ENCODE assay signal across 1 cellular context in the genomic region with DNA sequence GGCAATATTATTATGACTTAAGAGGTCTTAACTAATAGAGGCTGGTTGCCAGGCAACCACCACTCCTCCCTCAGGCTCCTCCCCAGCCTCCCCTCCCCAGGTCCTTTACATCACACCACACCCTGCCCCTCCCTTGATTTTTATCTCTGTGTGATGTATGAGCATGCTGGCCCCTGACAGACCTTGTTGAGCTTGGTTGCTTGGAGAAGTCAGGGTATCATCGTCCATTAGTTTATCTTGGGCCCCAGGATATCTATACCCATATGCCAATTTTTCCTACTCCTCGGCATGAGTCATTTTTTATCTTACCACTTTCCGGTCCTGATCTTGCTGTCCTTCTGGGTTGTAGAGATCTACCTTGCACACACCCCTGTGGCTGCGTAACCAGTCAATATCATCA.
A peak's percentile ranks its signal among the peaks of the same experiment; 100 is the strongest.
TF ChIP-seq lines count a peak whose summit lies in the region.

No MANE protein-coding gene starts in this region.

TF ChIP-seq in K562, 482 proteins besides CTCF, POLR2A, EP300 and RAD21 (continued from another document and continues in another):
- TF ChIP-seq, protein P1, sequence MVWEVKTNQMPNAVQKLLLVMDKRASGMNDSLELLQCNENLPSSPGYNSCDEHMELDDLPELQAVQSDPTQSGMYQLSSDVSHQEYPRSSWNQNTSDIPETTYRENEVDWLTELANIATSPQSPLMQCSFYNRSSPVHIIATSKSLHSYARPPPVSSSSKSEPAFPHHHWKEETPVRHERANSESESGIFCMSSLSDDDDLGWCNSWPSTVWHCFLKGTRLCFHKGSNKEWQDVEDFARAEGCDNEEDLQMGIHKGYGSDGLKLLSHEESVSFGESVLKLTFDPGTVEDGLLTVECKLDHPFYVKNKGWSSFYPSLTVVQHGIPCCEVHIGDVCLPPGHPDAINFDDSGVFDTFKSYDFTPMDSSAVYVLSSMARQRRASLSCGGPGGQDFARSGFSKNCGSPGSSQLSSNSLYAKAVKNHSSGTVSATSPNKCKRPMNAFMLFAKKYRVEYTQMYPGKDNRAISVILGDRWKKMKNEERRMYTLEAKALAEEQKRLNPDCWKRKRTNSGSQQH (CRISPR knock-in tag; IDR thresholded peaks at IDR 0.05), result no peak
- TF ChIP-seq TSC22D4 (tag; IDR thresholded peaks at IDR 0.05) (no peak), ZNF263 (CRISPR knock-in tag; IDR thresholded peaks at IDR 0.05; ENCODE audit: borderline replicate concordance) (peak; percentile 85; the same call in 1 of the 2 replicates), ETV6 (IDR thresholded peaks at IDR 0.05; ENCODE audit: borderline replicate concordance in 1 of 2, low read depth in 2 of 2, low read length in 1 of 2) (0 out of 4 replicates have a peak, but pooled peaks of 1 of the 2 experiments have one; percentile 39), ETV6 (CRISPR knock-in tag; IDR thresholded peaks at IDR 0.05; ENCODE audit: borderline replicate concordance) (no peak), TEAD4 (IDR thresholded peaks at IDR 0.05; ENCODE audit: low read length) (peak; percentile 99), TEAD4 (CRISPR knock-in tag; IDR thresholded peaks at IDR 0.05; ENCODE audit: borderline replicate concordance) (no peak), FOXK2 (conservative IDR thresholded peaks at IDR 0.05 in 1 of 2, IDR thresholded peaks at IDR 0.05 in 1 of 2; ENCODE audit: low read depth in 2 of 2) (no peak), PHF21A (IDR thresholded peaks at IDR 0.05; ENCODE audit: borderline replicate concordance, low read depth) (no peak), NRF1 (conservative IDR thresholded peaks at IDR 0.05 in 1 of 2, IDR thresholded peaks at IDR 0.05 in 1 of 2) (0 out of 4 replicates have a peak, but pooled peaks have one; percentile 17 to 18), STAG1 (CRISPR knock-in tag; IDR thresholded peaks at IDR 0.05; ENCODE audit: borderline replicate concordance) (no peak), NFYB (IDR thresholded peaks at IDR 0.05; ENCODE audit: extremely low read depth, insufficient read length) (no peak), HNRNPK (IDR thresholded peaks at IDR 0.05; ENCODE audit: low read depth, low read length, poor library complexity, severe bottlenecking) (no peak), NR2F6 (CRISPR knock-in tag; IDR thresholded peaks at IDR 0.05) (no peak), RB1 (IDR thresholded peaks at IDR 0.05; ENCODE audit: low read depth) (no peak), ARNT (IDR thresholded peaks at IDR 0.05) (peak; percentile 30 to 57; a peak in 2 of 4 replicates), SMARCE1 (IDR thresholded peaks at IDR 0.05) (peak; percentile 96), SP1 (CRISPR knock-in tag; IDR thresholded peaks at IDR 0.05) (peak; percentile 41; the same call in 1 of the 2 replicates), LARP7 (IDR thresholded peaks at IDR 0.05) (no peak), STAT5A (IDR thresholded peaks at IDR 0.05; ENCODE audit: borderline replicate concordance, low read length) (peak; percentile 92), IRF2 (CRISPR knock-in tag; IDR thresholded peaks at IDR 0.05) (no peak), TAL1 (IDR thresholded peaks at IDR 0.05) (peak; percentile 92), ZNF695 (CRISPR knock-in tag; IDR thresholded peaks at IDR 0.05) (no peak), MYC (IDR thresholded peaks at IDR 0.05; ENCODE audit: low read depth, low read length) (peak; percentile 25; the same call in 1 of the 2 replicates), MYC (CRISPR knock-in tag; IDR thresholded peaks at IDR 0.05; ENCODE audit: borderline replicate concordance, low read depth) (no peak), FOXA1 (IDR thresholded peaks at IDR 0.05; ENCODE audit: borderline replicate concordance) (no peak)
- TF ChIP-seq, protein P2, sequence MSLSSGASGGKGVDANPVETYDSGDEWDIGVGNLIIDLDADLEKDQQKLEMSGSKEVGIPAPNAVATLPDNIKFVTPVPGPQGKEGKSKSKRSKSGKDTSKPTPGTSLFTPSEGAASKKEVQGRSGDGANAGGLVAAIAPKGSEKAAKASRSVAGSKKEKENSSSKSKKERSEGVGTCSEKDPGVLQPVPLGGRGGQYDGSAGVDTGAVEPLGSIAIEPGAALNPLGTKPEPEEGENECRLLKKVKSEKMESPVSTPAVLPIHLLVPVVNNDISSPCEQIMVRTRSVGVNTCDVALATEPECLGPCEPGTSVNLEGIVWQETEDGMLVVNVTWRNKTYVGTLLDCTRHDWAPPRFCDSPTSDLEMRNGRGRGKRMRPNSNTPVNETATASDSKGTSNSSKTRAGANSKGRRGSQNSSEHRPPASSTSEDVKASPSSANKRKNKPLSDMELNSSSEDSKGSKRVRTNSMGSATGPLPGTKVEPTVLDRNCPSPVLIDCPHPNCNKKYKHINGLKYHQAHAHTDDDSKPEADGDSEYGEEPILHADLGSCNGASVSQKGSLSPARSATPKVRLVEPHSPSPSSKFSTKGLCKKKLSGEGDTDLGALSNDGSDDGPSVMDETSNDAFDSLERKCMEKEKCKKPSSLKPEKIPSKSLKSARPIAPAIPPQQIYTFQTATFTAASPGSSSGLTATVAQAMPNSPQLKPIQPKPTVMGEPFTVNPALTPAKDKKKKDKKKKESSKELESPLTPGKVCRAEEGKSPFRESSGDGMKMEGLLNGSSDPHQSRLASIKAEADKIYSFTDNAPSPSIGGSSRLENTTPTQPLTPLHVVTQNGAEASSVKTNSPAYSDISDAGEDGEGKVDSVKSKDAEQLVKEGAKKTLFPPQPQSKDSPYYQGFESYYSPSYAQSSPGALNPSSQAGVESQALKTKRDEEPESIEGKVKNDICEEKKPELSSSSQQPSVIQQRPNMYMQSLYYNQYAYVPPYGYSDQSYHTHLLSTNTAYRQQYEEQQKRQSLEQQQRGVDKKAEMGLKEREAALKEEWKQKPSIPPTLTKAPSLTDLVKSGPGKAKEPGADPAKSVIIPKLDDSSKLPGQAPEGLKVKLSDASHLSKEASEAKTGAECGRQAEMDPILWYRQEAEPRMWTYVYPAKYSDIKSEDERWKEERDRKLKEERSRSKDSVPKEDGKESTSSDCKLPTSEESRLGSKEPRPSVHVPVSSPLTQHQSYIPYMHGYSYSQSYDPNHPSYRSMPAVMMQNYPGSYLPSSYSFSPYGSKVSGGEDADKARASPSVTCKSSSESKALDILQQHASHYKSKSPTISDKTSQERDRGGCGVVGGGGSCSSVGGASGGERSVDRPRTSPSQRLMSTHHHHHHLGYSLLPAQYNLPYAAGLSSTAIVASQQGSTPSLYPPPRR (CRISPR knock-in tag; IDR thresholded peaks at IDR 0.05; ENCODE audit: borderline replicate concordance), result no peak
- TF ChIP-seq, protein P3, sequence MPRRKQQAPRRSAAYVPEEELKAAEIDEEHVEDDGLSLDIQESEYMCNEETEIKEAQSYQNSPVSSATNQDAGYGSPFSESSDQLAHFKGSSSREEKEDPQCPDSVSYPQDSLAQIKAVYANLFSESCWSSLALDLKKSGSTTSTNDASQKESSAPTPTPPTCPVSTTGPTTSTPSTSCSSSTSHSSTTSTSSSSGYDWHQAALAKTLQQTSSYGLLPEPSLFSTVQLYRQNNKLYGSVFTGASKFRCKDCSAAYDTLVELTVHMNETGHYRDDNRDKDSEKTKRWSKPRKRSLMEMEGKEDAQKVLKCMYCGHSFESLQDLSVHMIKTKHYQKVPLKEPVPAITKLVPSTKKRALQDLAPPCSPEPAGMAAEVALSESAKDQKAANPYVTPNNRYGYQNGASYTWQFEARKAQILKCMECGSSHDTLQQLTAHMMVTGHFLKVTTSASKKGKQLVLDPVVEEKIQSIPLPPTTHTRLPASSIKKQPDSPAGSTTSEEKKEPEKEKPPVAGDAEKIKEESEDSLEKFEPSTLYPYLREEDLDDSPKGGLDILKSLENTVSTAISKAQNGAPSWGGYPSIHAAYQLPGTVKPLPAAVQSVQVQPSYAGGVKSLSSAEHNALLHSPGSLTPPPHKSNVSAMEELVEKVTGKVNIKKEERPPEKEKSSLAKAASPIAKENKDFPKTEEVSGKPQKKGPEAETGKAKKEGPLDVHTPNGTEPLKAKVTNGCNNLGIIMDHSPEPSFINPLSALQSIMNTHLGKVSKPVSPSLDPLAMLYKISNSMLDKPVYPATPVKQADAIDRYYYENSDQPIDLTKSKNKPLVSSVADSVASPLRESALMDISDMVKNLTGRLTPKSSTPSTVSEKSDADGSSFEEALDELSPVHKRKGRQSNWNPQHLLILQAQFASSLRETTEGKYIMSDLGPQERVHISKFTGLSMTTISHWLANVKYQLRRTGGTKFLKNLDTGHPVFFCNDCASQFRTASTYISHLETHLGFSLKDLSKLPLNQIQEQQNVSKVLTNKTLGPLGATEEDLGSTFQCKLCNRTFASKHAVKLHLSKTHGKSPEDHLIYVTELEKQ (CRISPR knock-in tag; IDR thresholded peaks at IDR 0.05), result no peak
- TF ChIP-seq, protein P4, sequence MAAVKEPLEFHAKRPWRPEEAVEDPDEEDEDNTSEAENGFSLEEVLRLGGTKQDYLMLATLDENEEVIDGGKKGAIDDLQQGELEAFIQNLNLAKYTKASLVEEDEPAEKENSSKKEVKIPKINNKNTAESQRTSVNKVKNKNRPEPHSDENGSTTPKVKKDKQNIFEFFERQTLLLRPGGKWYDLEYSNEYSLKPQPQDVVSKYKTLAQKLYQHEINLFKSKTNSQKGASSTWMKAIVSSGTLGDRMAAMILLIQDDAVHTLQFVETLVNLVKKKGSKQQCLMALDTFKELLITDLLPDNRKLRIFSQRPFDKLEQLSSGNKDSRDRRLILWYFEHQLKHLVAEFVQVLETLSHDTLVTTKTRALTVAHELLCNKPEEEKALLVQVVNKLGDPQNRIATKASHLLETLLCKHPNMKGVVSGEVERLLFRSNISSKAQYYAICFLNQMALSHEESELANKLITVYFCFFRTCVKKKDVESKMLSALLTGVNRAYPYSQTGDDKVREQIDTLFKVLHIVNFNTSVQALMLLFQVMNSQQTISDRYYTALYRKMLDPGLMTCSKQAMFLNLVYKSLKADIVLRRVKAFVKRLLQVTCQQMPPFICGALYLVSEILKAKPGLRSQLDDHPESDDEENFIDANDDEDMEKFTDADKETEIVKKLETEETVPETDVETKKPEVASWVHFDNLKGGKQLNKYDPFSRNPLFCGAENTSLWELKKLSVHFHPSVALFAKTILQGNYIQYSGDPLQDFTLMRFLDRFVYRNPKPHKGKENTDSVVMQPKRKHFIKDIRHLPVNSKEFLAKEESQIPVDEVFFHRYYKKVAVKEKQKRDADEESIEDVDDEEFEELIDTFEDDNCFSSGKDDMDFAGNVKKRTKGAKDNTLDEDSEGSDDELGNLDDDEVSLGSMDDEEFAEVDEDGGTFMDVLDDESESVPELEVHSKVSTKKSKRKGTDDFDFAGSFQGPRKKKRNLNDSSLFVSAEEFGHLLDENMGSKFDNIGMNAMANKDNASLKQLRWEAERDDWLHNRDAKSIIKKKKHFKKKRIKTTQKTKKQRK (IDR thresholded peaks at IDR 0.05; ENCODE audit: borderline replicate concordance, low read depth, low read length), result no peak
- TF ChIP-seq, protein P5, sequence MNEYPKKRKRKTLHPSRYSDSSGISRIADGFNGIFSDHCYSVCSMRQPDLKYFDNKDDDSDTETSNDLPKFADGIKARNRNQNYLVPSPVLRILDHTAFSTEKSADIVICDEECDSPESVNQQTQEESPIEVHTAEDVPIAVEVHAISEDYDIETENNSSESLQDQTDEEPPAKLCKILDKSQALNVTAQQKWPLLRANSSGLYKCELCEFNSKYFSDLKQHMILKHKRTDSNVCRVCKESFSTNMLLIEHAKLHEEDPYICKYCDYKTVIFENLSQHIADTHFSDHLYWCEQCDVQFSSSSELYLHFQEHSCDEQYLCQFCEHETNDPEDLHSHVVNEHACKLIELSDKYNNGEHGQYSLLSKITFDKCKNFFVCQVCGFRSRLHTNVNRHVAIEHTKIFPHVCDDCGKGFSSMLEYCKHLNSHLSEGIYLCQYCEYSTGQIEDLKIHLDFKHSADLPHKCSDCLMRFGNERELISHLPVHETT (CRISPR knock-in tag; conservative IDR thresholded peaks at IDR 0.05 in 1 of 2, IDR thresholded peaks at IDR 0.05 in 1 of 2), result peak in 1 of 2 experiments; percentile 38; a peak in 1 of 4 replicates
- TF ChIP-seq, protein P6, sequence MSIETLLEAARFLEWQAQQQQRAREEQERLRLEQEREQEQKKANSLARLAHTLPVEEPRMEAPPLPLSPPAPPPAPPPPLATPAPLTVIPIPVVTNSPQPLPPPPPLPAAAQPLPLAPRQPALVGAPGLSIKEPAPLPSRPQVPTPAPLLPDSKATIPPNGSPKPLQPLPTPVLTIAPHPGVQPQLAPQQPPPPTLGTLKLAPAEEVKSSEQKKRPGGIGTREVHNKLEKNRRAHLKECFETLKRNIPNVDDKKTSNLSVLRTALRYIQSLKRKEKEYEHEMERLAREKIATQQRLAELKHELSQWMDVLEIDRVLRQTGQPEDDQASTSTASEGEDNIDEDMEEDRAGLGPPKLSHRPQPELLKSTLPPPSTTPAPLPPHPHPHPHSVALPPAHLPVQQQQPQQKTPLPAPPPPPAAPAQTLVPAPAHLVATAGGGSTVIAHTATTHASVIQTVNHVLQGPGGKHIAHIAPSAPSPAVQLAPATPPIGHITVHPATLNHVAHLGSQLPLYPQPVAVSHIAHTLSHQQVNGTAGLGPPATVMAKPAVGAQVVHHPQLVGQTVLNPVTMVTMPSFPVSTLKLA (conservative IDR thresholded peaks at IDR 0.05), result peak in 1 of 2 experiments; percentile 54; a peak in 2 of 4 replicates
- TF ChIP-seq, protein P7, sequence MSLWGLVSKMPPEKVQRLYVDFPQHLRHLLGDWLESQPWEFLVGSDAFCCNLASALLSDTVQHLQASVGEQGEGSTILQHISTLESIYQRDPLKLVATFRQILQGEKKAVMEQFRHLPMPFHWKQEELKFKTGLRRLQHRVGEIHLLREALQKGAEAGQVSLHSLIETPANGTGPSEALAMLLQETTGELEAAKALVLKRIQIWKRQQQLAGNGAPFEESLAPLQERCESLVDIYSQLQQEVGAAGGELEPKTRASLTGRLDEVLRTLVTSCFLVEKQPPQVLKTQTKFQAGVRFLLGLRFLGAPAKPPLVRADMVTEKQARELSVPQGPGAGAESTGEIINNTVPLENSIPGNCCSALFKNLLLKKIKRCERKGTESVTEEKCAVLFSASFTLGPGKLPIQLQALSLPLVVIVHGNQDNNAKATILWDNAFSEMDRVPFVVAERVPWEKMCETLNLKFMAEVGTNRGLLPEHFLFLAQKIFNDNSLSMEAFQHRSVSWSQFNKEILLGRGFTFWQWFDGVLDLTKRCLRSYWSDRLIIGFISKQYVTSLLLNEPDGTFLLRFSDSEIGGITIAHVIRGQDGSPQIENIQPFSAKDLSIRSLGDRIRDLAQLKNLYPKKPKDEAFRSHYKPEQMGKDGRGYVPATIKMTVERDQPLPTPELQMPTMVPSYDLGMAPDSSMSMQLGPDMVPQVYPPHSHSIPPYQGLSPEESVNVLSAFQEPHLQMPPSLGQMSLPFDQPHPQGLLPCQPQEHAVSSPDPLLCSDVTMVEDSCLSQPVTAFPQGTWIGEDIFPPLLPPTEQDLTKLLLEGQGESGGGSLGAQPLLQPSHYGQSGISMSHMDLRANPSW (CRISPR knock-in tag; IDR thresholded peaks at IDR 0.05), result no peak
